8 cellular contexts compared by ENCODE assay signal in genomic region chr7:23472974-23473847, GRCh38. TPM values are rescaled to one million over a fixed set of nuclear protein-coding genes. Genes with fewer than 3 reads are reported as not detected.
DNase-seq lines count a peak whose midpoint lies in the region; ATAC-seq and TF ChIP-seq lines count a peak whose summit lies in the region.

No MANE protein-coding gene starts in this region.

- peak overlapping the region; percentile 92 for H3K9ac ChIP-seq in SU-DHL-6 (ENCODE audit: low read length)
- peak overlapping the region; percentile 86 for H3K9ac ChIP-seq in iPS-20b (ENCODE audit: low read depth, low read length)

- H3K9me2 ChIP-seq in SU-DHL-6 (replicated peaks; ENCODE audit: insufficient read depth, low read length): no peaks in the 10 kb centered on the region

- H3K27ac ChIP-seq in SU-DHL-6 (ENCODE audit: low read depth, low read length) (peak overlapping the region; percentile 96), iPS-20b (ENCODE audit: low read length) (peak overlapping the region; percentile 88)
- H3K27ac ChIP-seq in CD4-positive, alpha-beta memory T cell (ENCODE audit: low read depth, low read length): no peak overlapping the region

- H3K4me3 ChIP-seq in SU-DHL-6 (ENCODE audit: insufficient read depth, low read length, poor library complexity, severe bottlenecking): peak overlapping the region; percentile 62
- H3K4me3 ChIP-seq in iPS-20b (ENCODE audit: low read length): peak overlapping the region; percentile 78
- no peak overlapping the region for H3K4me3 ChIP-seq in CD4-positive, alpha-beta memory T cell (ENCODE audit: low read length in 2 of 2)

- no peaks in the 10 kb centered on the region for H3K9me3 ChIP-seq in SU-DHL-6 (ENCODE audit: insufficient read depth, low read length)
- H3K9me3 ChIP-seq in iPS-20b (ENCODE audit: insufficient read depth, low read depth, low read length): no peaks in the 10 kb centered on the region
- H3K9me3 ChIP-seq in CD4-positive, alpha-beta memory T cell (ENCODE audit: control insufficient read depth in 1 of 2, low read length in 2 of 2): no peaks in the 10 kb centered on the region

- peaks cover 74 to 87% (median 77%) of the 10 kb centered on the region in 3 donors for H3K27me3 Mint-ChIP-seq in CD14-positive monocyte (ENCODE audit: low read depth in 3 of 3)
- peaks cover 46 to 57% of the 10 kb centered on the region in 2 donors for H3K27me3 Mint-ChIP-seq in CD4-positive, alpha-beta memory T cell

- TF ChIP-seq CTCF in CD14-positive monocyte (IDR thresholded peaks at IDR 0.05): no peak
- TF ChIP-seq CTCF in SU-DHL-6 (IDR thresholded peaks at IDR 0.05; ENCODE audit: insufficient read depth, low read length, poor library complexity, severe bottlenecking): no peak

- H3K4me1 Mint-ChIP-seq in CD14-positive monocyte: peaks cover 41% of the 10 kb centered on the region
- peaks cover 13 to 36% (median 25%) of the 10 kb centered on the region in 4 donors for H3K4me1 Mint-ChIP-seq in CD4-positive, alpha-beta memory T cell

- CTCF ChIA-PET in CD4-positive, alpha-beta memory T cell (lab: Charles Lee; ENCODE audit: partially characterized antibody): interaction anchor here (1.1 to 1.2 kb wide), 2 partner anchors 12 to 14 kb away, joined by 3 to 5 read pairs; no protein-coding TSS in a partner anchor

- POLR2A ChIA-PET in CD4-positive, alpha-beta memory T cell (lab: Charles Lee; ENCODE audit: partially characterized antibody): interaction anchor here (0.9 to 1.7 kb wide), 2 partner anchors 59 to 174 kb away, joined by 4 to 5 read pairs; partner anchors contain the start of genes MALSU1 and TRA2A

- H3K4me2 ChIP-seq in SU-DHL-6 (ENCODE audit: low read depth, low read length, poor library complexity, severe bottlenecking): peak overlapping the region; percentile 100

- no peak for ATAC-seq in sciatic nerve

- peaks cover 4 to 20% of the 10 kb centered on the region in 2 donors for H3K36me3 Mint-ChIP-seq in CD14-positive monocyte
- peaks cover 4 to 7% of the 10 kb centered on the region in 2 donors for H3K36me3 Mint-ChIP-seq in CD4-positive, alpha-beta memory T cell

- no peaks in the 10 kb centered on the region for H4K20me1 ChIP-seq in SU-DHL-6 (ENCODE audit: low read depth, low read length)

- H3K9me3 Mint-ChIP-seq in CD14-positive monocyte: peaks cover 0 to 39% (median 27%) of the 10 kb centered on the region in 7 donors
- H3K9me3 Mint-ChIP-seq in CD4-positive, alpha-beta memory T cell: peaks cover 0 to 26% (median 17%) of the 10 kb centered on the region in 8 donors

- H3K36me3 ChIP-seq in SU-DHL-6 (ENCODE audit: low read length) (no peaks in the 10 kb centered on the region), iPS-20b (ENCODE audit: insufficient read depth, low read depth, low read length) (no peaks in the 10 kb centered on the region)
- no peaks in the 10 kb centered on the region for H3K36me3 ChIP-seq in CD4-positive, alpha-beta memory T cell (ENCODE audit: insufficient read depth, low read length)

- intact Hi-C loops in CD14-positive monocyte (cut with micrococcal nuclease): loop anchor here in 1 of 2 donors (5.0 to 10.0 kb wide), 2 partner anchors 62 to 291 kb away; partner anchors contain the start of genes NUP42 and TRA2A
- intact Hi-C loops in sciatic nerve (cut with DNase I): no loop called here
- intact Hi-C loops in CD4-positive, alpha-beta memory T cell (cut with micrococcal nuclease): loop anchor here (5.0 to 10.0 kb wide), 2 partner anchors 461 to 1102 kb away; partner anchors contain the start of genes HYCC1 and PALS2

- H3K27me3 ChIP-seq in SU-DHL-6 (ENCODE audit: low read length) (no peaks in the 10 kb centered on the region), iPS-20b (ENCODE audit: insufficient read depth, low read length) (no peaks in the 10 kb centered on the region)
- peaks cover 81% of the 10 kb centered on the region for H3K27me3 ChIP-seq in CD4-positive, alpha-beta memory T cell (ENCODE audit: insufficient read depth, low read length)

- peak overlapping the region; percentile 1 for H2AFZ ChIP-seq in SU-DHL-6 (ENCODE audit: low read depth, low read length, severe bottlenecking)

- H3K4me1 ChIP-seq in iPS-20b (ENCODE audit: insufficient read depth, low read length): peaks cover 3% of the 10 kb centered on the region; the same call in 1 of the 2 replicates
- peaks cover 48% of the 10 kb centered on the region for H3K4me1 ChIP-seq in CD4-positive, alpha-beta memory T cell (ENCODE audit: insufficient read depth, low read length)

- H3K27ac Mint-ChIP-seq in CD14-positive monocyte: no peak overlapping the region
- peak overlapping the region in 2 of 7 donors; percentile 37 to 78 for H3K27ac Mint-ChIP-seq in CD4-positive, alpha-beta memory T cell

- peak overlapping the region; percentile 78 to 80 for H3K4me3 Mint-ChIP-seq in CD14-positive monocyte
- peak overlapping the region in 4 of 8 donors; percentile 6 to 70 (median 46) for H3K4me3 Mint-ChIP-seq in CD4-positive, alpha-beta memory T cell

- DNase-seq in CD14-positive monocyte (ENCODE audit: low spot score) (no peak), HUDEP-2 (lab: John Stamatoyannopoulos, UW; ENCODE audit: unreplicated experiment in 76 of 76) (peak in 39 of 76 experiments; percentile 7 to 85 (median 40)), sciatic nerve (ENCODE audit: low spot score) (no peak)
- DNase-seq in CD4-positive, alpha-beta memory T cell: no peak
- DNase-seq in activated CD4-positive, alpha-beta T cell treated with anti-CD3 and anti-CD28 coated beads for 48 hours: no peak
- no peak for DNase-seq in activated CD8-positive, alpha-beta memory T cell treated with anti-CD3 and anti-CD28 coated beads, Interleukin-2, amount 50 U/mL, for 4 hours

- peaks cover 80% of the 10 kb centered on the region for H3F3A ChIP-seq in SU-DHL-6 (ENCODE audit: insufficient read depth)

- peaks cover 51% of the 10 kb centered on the region for H3K79me2 ChIP-seq in SU-DHL-6 (ENCODE audit: insufficient read depth, low read length)

RNA-seq across cellular contexts. Expression of gene IGF2BP3, which starts 2.9 kb away (rescaled TPM):
- polyA plus RNA-seq in CD14-positive monocyte: 1 to 10 TPM; 3.2 to 5.3 TPM
- 2.0 TPM for total RNA-seq in sciatic nerve
- not detected for total RNA-seq in CD4-positive, alpha-beta memory T cell
- polyA plus RNA-seq in CD4-positive, alpha-beta memory T cell: not detected

RNA-seq across cellular contexts. Expression of gene TRA2A, which starts 58.6 kb away (rescaled TPM):
- 10 to 100 TPM; 31.2 to 46.6 TPM for polyA plus RNA-seq in CD14-positive monocyte
- total RNA-seq in sciatic nerve: 97.9 TPM
- 100 to 1,000 TPM; 143 to 145 TPM for total RNA-seq in CD4-positive, alpha-beta memory T cell
- 10 to 100 TPM; 37.5 to 37.6 TPM for polyA plus RNA-seq in CD4-positive, alpha-beta memory T cell

Comparison
In these comparisons a context has a peak if more than half of its experiments do, and no peak if none do; other contexts are left out.
1. DNase-seq: peak in HUDEP-2 (39 of 76); none in CD14-positive monocyte (single experiment), sciatic nerve (single experiment), CD4-positive, alpha-beta memory T cell (0 of 5), activated CD4-positive, alpha-beta T cell treated with anti-CD3 and anti-CD28 coated beads for 48 hours (single experiment) and activated CD8-positive, alpha-beta memory T cell treated with anti-CD3 and anti-CD28 coated beads, Interleukin-2, amount 50 U/mL, for 4 hours (single experiment).
2. H3K4me3 ChIP-seq: peak in SU-DHL-6 (single experiment) and iPS-20b (single experiment); none in CD4-positive, alpha-beta memory T cell (0 of 2).